Comparison of ENCODE assay signal across 9 cellular contexts in genomic region chr10:132606031-132606491, GRCh38.
"Had no signal": no experiment of that assay in that cellular context is flagged by ENCODE, and none has a peak within 500 bp of the region (broad histone marks: within the 10 kb centered on the region; RNA-seq: fewer than 3 reads in every experiment).

No MANE protein-coding gene starts in this region.

- H3K27ac Mint-ChIP-seq: T-helper 2 cell treated with Interferon-gamma antibody and Interleukin-4, amounts not matched to agents 5 μg/mL and 100 μg/mL, for 36 hours had no signal

- H3K4me3 ChIP-seq: suprapubic skin had no signal

- H3K9me3 ChIP-seq: SJCRH30, suprapubic skin had no signal

- DNase-seq: activated CD4-positive, alpha-beta T cell treated with anti-CD3 and anti-CD28 coated beads, Interleukin-2, amount 50 U/mL, for 48 hours; stimulated activated CD4-positive, alpha-beta T cell treated with anti-CD3 and anti-CD28 coated beads, Interleukin-2, amount 100 ng/mL, for 24 hours; stimulated activated naive CD4-positive, alpha-beta T cell treated with Interleukin-2 at 50 U/mL for 16 hours; SW 1271 had no signal

- H3K27me3 ChIP-seq: SJCRH30, suprapubic skin had no signal

- H3K36me3 ChIP-seq: SJCRH30, suprapubic skin had no signal

- ATAC-seq: activated CD4-positive, CD25-positive, alpha-beta regulatory T cell treated with anti-CD3 and anti-CD28 coated beads, Interleukin-2, amount 50 U/mL, for 24 hours had no signal

- H3K4me3 Mint-ChIP-seq: central memory CD8-positive, alpha-beta T cell; T-helper 2 cell treated with Interferon-gamma antibody and Interleukin-4, amounts not matched to agents 5 μg/mL and 100 μg/mL, for 36 hours had no signal

- H3K27me3 Mint-ChIP-seq: central memory CD8-positive, alpha-beta T cell had no signal

- H3K9me3 Mint-ChIP-seq: central memory CD8-positive, alpha-beta T cell had no signal

- H3K27ac ChIP-seq: SJCRH30, suprapubic skin had no signal
